36 cellular contexts compared by ENCODE assay signal in the genomic region with DNA sequence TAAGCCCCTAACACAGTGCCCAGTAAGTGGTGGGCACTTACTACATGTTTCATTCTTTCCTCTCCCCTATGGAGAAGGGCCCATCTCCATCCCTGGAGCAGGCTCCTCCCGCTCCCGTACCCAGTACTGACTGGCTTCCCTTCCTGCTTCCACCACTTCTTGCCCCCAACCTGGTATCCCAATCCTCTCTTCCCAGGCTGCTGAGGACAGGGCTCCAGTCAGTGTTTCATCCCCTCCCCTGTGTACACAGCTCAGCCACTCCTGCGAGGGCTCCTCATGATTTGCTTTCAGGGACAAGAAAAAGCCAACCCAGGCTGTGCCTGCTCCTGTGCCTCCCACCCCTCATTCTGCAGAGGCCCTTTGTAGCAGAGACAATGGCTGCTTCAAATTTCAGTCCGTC. TPM values are rescaled to one million over a fixed set of nuclear protein-coding genes. Genes with fewer than 3 reads are reported as not detected.
"Had no signal": no experiment of that assay in that cellular context is flagged by ENCODE, and none has a peak within 500 bp of the region (broad histone marks: within the 10 kb centered on the region; RNA-seq: fewer than 3 reads in every experiment).

No MANE protein-coding gene starts in this region.

- H3K27me3 ChIP-seq: ascending aorta, cardiac muscle cell had no signal

- H3K4me3 Mint-ChIP-seq: activated CD4-positive, alpha-beta memory T cell treated with anti-CD3 and anti-CD28 coated beads for 36 hours; activated CD4-positive, alpha-beta T cell treated with anti-CD3 and anti-CD28 coated beads for 36 hours; activated naive CD8-positive, alpha-beta T cell treated with anti-CD3 and anti-CD28 coated beads, Interleukin-2, amount 10 ng/mL, durations not matched to agents 7 days and 5 days; activated T-cell treated with anti-CD3 and anti-CD28 coated beads, Interleukin-2, amount 50 U/mL, for 72 hours; activated T-helper 17 cell treated with anti-CD3 and anti-CD28 coated beads, Interleukin-2, amount 50 U/mL, for 72 hours; T-helper 2 cell treated with Interferon-gamma antibody and Interleukin-4, amounts not matched to agents 5 μg/mL and 100 μg/mL, for 36 hours had no signal

- H3K36me3 ChIP-seq: ascending aorta, cardiac muscle cell, SJCRH30 had no signal

- DNase-seq: activated CD4-positive, alpha-beta memory T cell treated with anti-CD3 and anti-CD28 coated beads for 36 hours; activated CD4-positive, alpha-beta T cell treated with anti-CD3 and anti-CD28 coated beads for 36 hours; activated CD4-positive, alpha-beta T cell treated with anti-CD3 and anti-CD28 coated beads, Interleukin-2, amount 50 U/mL, for 1 hour; activated effector memory CD4-positive, alpha-beta T cell treated with anti-CD3 and anti-CD28 coated beads, Interleukin-2, amount 50 U/mL, for 16 hours; activated naive CD4-positive, alpha-beta T cell; activated naive CD4-positive, alpha-beta T cell treated with anti-CD3 and anti-CD28 coated beads, Interleukin-2, amount 50 U/mL, for 16 hours; activated naive CD8-positive, alpha-beta T cell treated with anti-CD3 and anti-CD28 coated beads, Interleukin-2, amount 10 ng/mL, durations not matched to agents 7 days and 5 days; activated T-cell treated with anti-CD3 and anti-CD28 coated beads, Interleukin-2, amount 50 U/mL, for 1 hour; activated T-cell treated with anti-CD3 and anti-CD28 coated beads, Interleukin-2, amount 50 U/mL, for 72 hours; amygdala; NCI-H1092 treated with DMSO at 0.1 percent for 48 hours; NCI-H1417; NCI-H146; NCI-H187; NCI-H2029 treated with DMSO at 0.1 percent for 48 hours; NCI-H2107; NCI-H226; NCI-H446 treated with DMSO at 0.1 percent for 48 hours; NCI-H524; NCI-H69; NCI-H82; SHP77; SJCRH30 had no signal

- H3K27ac ChIP-seq: ascending aorta, cardiac muscle cell, SJCRH30, SK-N-MC had no signal

- H3K9me3 Mint-ChIP-seq: activated CD4-positive, alpha-beta memory T cell treated with anti-CD3 and anti-CD28 coated beads for 36 hours; activated naive CD8-positive, alpha-beta T cell treated with anti-CD3 and anti-CD28 coated beads, Interleukin-2, amount 10 ng/mL, durations not matched to agents 7 days and 5 days; activated T-cell treated with anti-CD3 and anti-CD28 coated beads, Interleukin-2, amount 50 U/mL, for 72 hours; activated T-helper 17 cell treated with anti-CD3 and anti-CD28 coated beads, Interleukin-2, amount 50 U/mL, for 72 hours; T-helper 2 cell treated with Interferon-gamma antibody and Interleukin-4, amounts not matched to agents 5 μg/mL and 100 μg/mL, for 36 hours had no signal

- H3K4me3 ChIP-seq: ascending aorta, cardiac muscle cell, K562, SJCRH30, SK-N-MC had no signal

- FAIRE-seq: K562, TTC549 had no signal

- H3K9me3 ChIP-seq: ascending aorta, SJCRH30 had no signal

- H3K27ac Mint-ChIP-seq: activated CD4-positive, alpha-beta memory T cell treated with anti-CD3 and anti-CD28 coated beads for 36 hours; activated CD4-positive, alpha-beta T cell treated with anti-CD3 and anti-CD28 coated beads for 36 hours; activated naive CD8-positive, alpha-beta T cell treated with anti-CD3 and anti-CD28 coated beads, Interleukin-2, amount 10 ng/mL, durations not matched to agents 7 days and 5 days; activated T-cell treated with anti-CD3 and anti-CD28 coated beads, Interleukin-2, amount 50 U/mL, for 72 hours; activated T-helper 17 cell treated with anti-CD3 and anti-CD28 coated beads, Interleukin-2, amount 50 U/mL, for 72 hours; T-helper 2 cell treated with Interferon-gamma antibody and Interleukin-4, amounts not matched to agents 5 μg/mL and 100 μg/mL, for 36 hours had no signal

- H3K36me3 Mint-ChIP-seq: activated CD4-positive, alpha-beta memory T cell treated with anti-CD3 and anti-CD28 coated beads for 36 hours; activated naive CD8-positive, alpha-beta T cell treated with anti-CD3 and anti-CD28 coated beads, Interleukin-2, amount 10 ng/mL, durations not matched to agents 7 days and 5 days had no signal

- ATAC-seq: activated CD4-positive, alpha-beta T cell treated with anti-CD3 and anti-CD28 coated beads for 36 hours; activated CD4-positive, CD25-positive, alpha-beta regulatory T cell treated with anti-CD3 and anti-CD28 coated beads, Interleukin-2, amount 50 U/mL, for 24 hours; activated T-cell treated with anti-CD3 and anti-CD28 coated beads, Interleukin-2, amount 50 U/mL, for 72 hours; activated T-helper 17 cell treated with anti-CD3 and anti-CD28 coated beads, Interleukin-2, amount 50 U/mL, for 72 hours; K562; Panc1 had no signal

RNA-seq across cellular contexts. Expression of a gene that starts 59.4 kb away (rescaled TPM):
- total RNA-seq: activated CD4-positive, alpha-beta memory T cell treated with anti-CD3 and anti-CD28 coated beads for 36 hours; activated CD4-positive, alpha-beta T cell treated with anti-CD3 and anti-CD28 coated beads for 36 hours; activated naive CD8-positive, alpha-beta T cell treated with anti-CD3 and anti-CD28 coated beads, Interleukin-2, amount 10 ng/mL, durations not matched to agents 7 days and 5 days; activated T-cell treated with anti-CD3 and anti-CD28 coated beads, Interleukin-2, amount 50 U/mL, for 72 hours; ascending aorta; cardiac muscle cell; K562; M059J; RPMI7951; SJCRH30; T-helper 1 cell treated with Interleukin-12 subunit alpha and Interleukin-12 subunit beta and Interleukin-4 antibody, amounts not matched to agents 30 ng/mL and 1 ng/mL, for 36 hours had no signal
- polyA plus RNA-seq: adipose tissue, cardiac muscle cell, K562 had no signal
